In the genomic region with DNA sequence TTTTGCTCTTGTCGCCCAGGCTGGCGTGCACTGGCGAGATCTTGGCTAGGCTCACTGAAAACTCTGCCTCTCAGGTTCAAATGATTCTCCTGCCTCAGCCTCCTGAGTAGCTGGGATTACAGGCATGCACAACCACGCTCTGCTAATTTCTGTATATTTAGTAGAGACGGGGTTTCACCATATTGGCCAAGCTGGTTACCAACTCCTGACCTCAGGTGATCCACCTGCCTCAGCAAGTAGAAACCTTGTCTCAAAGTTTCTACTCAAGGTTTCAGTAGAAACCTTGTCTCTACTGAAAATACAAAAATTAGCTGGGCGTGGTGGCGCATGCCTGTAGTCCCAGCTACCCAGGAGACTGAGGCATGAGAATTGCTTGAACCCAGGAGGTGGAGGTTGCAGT, we compare ENCODE assay signal across 1 cellular context.
A peak's percentile ranks its signal among the peaks of the same experiment; 100 is the strongest.
TF ChIP-seq lines count a peak whose summit lies in the region.

No MANE protein-coding gene starts in this region.

TF ChIP-seq in GM12878, 131 proteins besides CTCF, POLR2A, EP300 and RAD21:
- TF ChIP-seq BHLHE40 (IDR thresholded peaks at IDR 0.05; ENCODE audit: borderline replicate concordance in 1 of 2, low read depth in 2 of 2, low read length in 1 of 2), result peak in 1 of 2 experiments; percentile 8; a peak in 1 of 4 replicates
TF ChIP-seq in GM12878: peak in this region for 1; not testable (repeated sequence) for 130.
